13 cellular contexts compared by ENCODE assay signal in the genomic region with DNA sequence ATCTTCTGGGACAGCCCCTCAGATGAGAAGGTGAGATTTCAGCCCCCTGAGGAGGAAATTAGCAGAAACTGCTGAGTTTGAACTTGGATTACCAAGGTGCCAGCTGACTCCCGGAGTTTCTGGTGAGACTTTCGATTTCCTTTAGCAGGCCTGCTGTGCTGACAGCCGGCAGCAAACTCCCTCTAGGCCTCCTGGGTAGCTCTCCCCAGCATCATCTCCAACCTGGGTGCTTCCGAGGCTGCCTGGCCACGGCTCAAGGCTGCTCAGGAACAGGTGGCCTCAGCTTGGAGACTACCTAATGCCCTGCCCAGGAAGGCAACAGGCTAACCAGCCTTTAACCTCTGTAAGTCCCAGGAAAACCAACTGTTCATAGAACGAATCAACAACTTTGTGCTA. TPM values are rescaled to one million over a fixed set of nuclear protein-coding genes. Genes with fewer than 3 reads are reported as not detected.
DNase-seq lines count a peak whose midpoint lies in the region; ATAC-seq and TF ChIP-seq lines count a peak whose summit lies in the region.
"Had no signal": no experiment of that assay in that cellular context is flagged by ENCODE, and none has a peak within 500 bp of the region (broad histone marks: within the 10 kb centered on the region; RNA-seq: fewer than 3 reads in every experiment).

No MANE protein-coding gene starts in this region.

- no peaks in the 10 kb centered on the region for H3K9me3 ChIP-seq in endodermal cell (ENCODE audit: control insufficient read depth, low read length)
- H3K9me3 ChIP-seq in neuronal stem cell (replicated peaks in 1 of 2; ENCODE audit: control insufficient read depth in 2 of 2, insufficient read depth in 1 of 2, low read depth in 1 of 2, low read length in 2 of 2) = peaks cover 0 to 3% of the 10 kb centered on the region in 2 donors

- no peak overlapping the region for H4K8ac ChIP-seq in neuronal stem cell (ENCODE audit: low read depth, low read length)

- peaks cover 40% of the 10 kb centered on the region for H3K4me1 Mint-ChIP-seq in endodermal cell
- no peaks in the 10 kb centered on the region for H3K4me1 Mint-ChIP-seq in activated CD4-positive, alpha-beta T cell treated with anti-CD3 and anti-CD28 coated beads, Interleukin-2, amount 10 ng/mL, durations not matched to agents 7 days and 5 days
- H3K4me1 Mint-ChIP-seq: T-cell had no signal

- H3K27me3 Mint-ChIP-seq in endodermal cell (ENCODE audit: insufficient read depth) = peaks cover 1% of the 10 kb centered on the region
- no peaks in the 10 kb centered on the region for H3K27me3 Mint-ChIP-seq in activated CD4-positive, alpha-beta T cell treated with anti-CD3 and anti-CD28 coated beads, Interleukin-2, amount 10 ng/mL, durations not matched to agents 7 days and 5 days
- H3K27me3 Mint-ChIP-seq: naive B cell, T-cell had no signal

- peak overlapping the region; percentile 37; the same call in 1 of the 2 replicates for H3K9ac ChIP-seq in KMS-11
- peak overlapping the region; percentile 30 for H3K9ac ChIP-seq in endodermal cell (ENCODE audit: extremely low read depth, low read length, poor library complexity, severe bottlenecking)
- H3K9ac ChIP-seq in neuronal stem cell (ENCODE audit: low read depth, low read length, poor library complexity) = no peak overlapping the region

- no peak overlapping the region for H3K14ac ChIP-seq in neuronal stem cell (ENCODE audit: low read length)

- H3K27ac ChIP-seq in KMS-11 (peak overlapping the region; percentile 69), endodermal cell (ENCODE audit: low read depth, low read length) (no peak overlapping the region), neuronal stem cell (replicated peaks; ENCODE audit: low read length) (no peak overlapping the region)
- H3K27ac ChIP-seq: cardiac muscle cell had no signal

- no peak overlapping the region for H2BK12ac ChIP-seq in neuronal stem cell (ENCODE audit: low read length)

- peak overlapping the region; percentile 60 for H3K23ac ChIP-seq in neuronal stem cell (ENCODE audit: low read depth, low read length, poor library complexity)

- DNase-seq in AG20443 (ENCODE audit: low spot score) (peak; percentile 49), endodermal cell (no peak), neuronal stem cell (ENCODE audit: low spot score) (no peak), foreskin melanocyte (no peak), HEK293T (ENCODE audit: extremely low spot score) (no peak)
- DNase-seq in activated CD4-positive, alpha-beta T cell treated with anti-CD3 and anti-CD28 coated beads, Interleukin-2, amount 10 ng/mL, durations not matched to agents 7 days and 5 days = no peak
- DNase-seq: C1 segment of cervical spinal cord, naive B cell, NCI-H1105, T-cell had no signal

- no peak overlapping the region for H2BK5ac ChIP-seq in neuronal stem cell (ENCODE audit: low read length)

- H3K79me2 ChIP-seq in KMS-11 (ENCODE audit: insufficient read depth, low read depth) = no peaks in the 10 kb centered on the region

- peak overlapping the region; percentile 72 for H3K27ac Mint-ChIP-seq in endodermal cell
- no peak overlapping the region for H3K27ac Mint-ChIP-seq in activated CD4-positive, alpha-beta T cell treated with anti-CD3 and anti-CD28 coated beads, Interleukin-2, amount 10 ng/mL, durations not matched to agents 7 days and 5 days
- H3K27ac Mint-ChIP-seq: T-cell had no signal

- no peak overlapping the region for H3K4ac ChIP-seq in neuronal stem cell (ENCODE audit: low read length)

- no peak overlapping the region for H4K91ac ChIP-seq in neuronal stem cell (ENCODE audit: low read depth, low read length, poor library complexity)

- H2AK5ac ChIP-seq in neuronal stem cell (ENCODE audit: low read depth, low read length) = no peak overlapping the region

- H3K4me3 Mint-ChIP-seq in endodermal cell = no peak overlapping the region
- H3K4me3 Mint-ChIP-seq in activated CD4-positive, alpha-beta T cell treated with anti-CD3 and anti-CD28 coated beads, Interleukin-2, amount 10 ng/mL, durations not matched to agents 7 days and 5 days = no peak overlapping the region
- H3K4me3 Mint-ChIP-seq: naive B cell, T-cell had no signal

- no peak overlapping the region for H3K18ac ChIP-seq in neuronal stem cell (ENCODE audit: low read length)

- WGBS in endodermal cell (ENCODE audit: insufficient coverage in 1 of 2, insufficient read length in 1 of 2), 2 experiments = 78 to 81% methylated on average over 4 to 6 of the region's 6 CpGs
- no CpG with 5 or more reads among the region's 6 CpGs for WGBS in neuronal stem cell (ENCODE audit: extremely low coverage in 2 of 2, insufficient read length in 2 of 2, insufficient replicate concordance in 1 of 2), 2 donors

- H3K27me3 ChIP-seq in KMS-11 (ENCODE audit: insufficient read depth, low read depth) (no peaks in the 10 kb centered on the region), endodermal cell (ENCODE audit: control insufficient read depth, insufficient read depth, low read length, poor library complexity, severe bottlenecking) (no peaks in the 10 kb centered on the region), neuronal stem cell (ENCODE audit: control insufficient read depth in 3 of 3, insufficient read depth in 3 of 3, low read depth in 1 of 3, low read length in 3 of 3) (no peaks in the 10 kb centered on the region)
- H3K27me3 ChIP-seq: cardiac muscle cell had no signal

- H3K79me1 ChIP-seq in neuronal stem cell (ENCODE audit: low read depth, low read length) = peaks cover 21% of the 10 kb centered on the region

- no peak for ATAC-seq in GM19035 (IDR thresholded peaks at IDR 0.05; ENCODE audit: unreplicated experiment)
- ATAC-seq: T-cell had no signal

- POLR2A ChIA-PET in activated CD4-positive, alpha-beta T cell treated with anti-CD3 and anti-CD28 coated beads, Interleukin-2, amount 10 ng/mL, durations not matched to agents 7 days and 5 days (lab: Charles Lee) = no interaction called here
- POLR2A ChIA-PET in HEK293T (lab: Yijun Ruan, JAX) = interaction anchor here (1.1 kb wide), 1 partner anchor 16 kb away, joined by 3 read pairs; a partner anchor contains a TSS

- no peak overlapping the region for H2BK15ac ChIP-seq in neuronal stem cell (ENCODE audit: low read length)

- H4K20me1 ChIP-seq in KMS-11 (ENCODE audit: insufficient read depth) = no peaks in the 10 kb centered on the region

- TF ChIP-seq CTCF in KMS-11 (conservative IDR thresholded peaks at IDR 0.05; ENCODE audit: low read depth, low read length) (no peak), endodermal cell (conservative IDR thresholded peaks at IDR 0.05) (no peak)

- H3K4me1 ChIP-seq in KMS-11 (ENCODE audit: low read depth, poor library complexity, severe bottlenecking) (peaks cover 62% of the 10 kb centered on the region), endodermal cell (ENCODE audit: control insufficient read depth, insufficient read depth, low read length) (peaks cover 31% of the 10 kb centered on the region), neuronal stem cell (ENCODE audit: control insufficient read depth in 2 of 2, insufficient read depth in 1 of 2, low read depth in 1 of 2, low read length in 2 of 2) (peaks cover 12 to 16% of the 10 kb centered on the region in 2 donors)

- H3K4me3 ChIP-seq in KMS-11 (IDR thresholded peaks at IDR 0.05; ENCODE audit: insufficient read depth, low read depth, low read length) = no peak overlapping the region
- no peak overlapping the region for H3K4me3 ChIP-seq in endodermal cell (ENCODE audit: low read length)
- H3K4me3 ChIP-seq in neuronal stem cell (ENCODE audit: low read length in 2 of 2) = no peak overlapping the region
- H3K4me3 ChIP-seq: cardiac muscle cell had no signal

- peaks cover 2% of the 10 kb centered on the region for H3K36me3 Mint-ChIP-seq in endodermal cell (ENCODE audit: low read depth)
- no peaks in the 10 kb centered on the region for H3K36me3 Mint-ChIP-seq in activated CD4-positive, alpha-beta T cell treated with anti-CD3 and anti-CD28 coated beads, Interleukin-2, amount 10 ng/mL, durations not matched to agents 7 days and 5 days (ENCODE audit: low read depth)
- H3K36me3 Mint-ChIP-seq: naive B cell, T-cell had no signal

- no peak overlapping the region for H2BK120ac ChIP-seq in neuronal stem cell (ENCODE audit: low read depth, low read length)

- H3K36me3 ChIP-seq in KMS-11 (ENCODE audit: insufficient read depth) = no peaks in the 10 kb centered on the region
- no peaks in the 10 kb centered on the region for H3K36me3 ChIP-seq in endodermal cell (ENCODE audit: control insufficient read depth, insufficient read depth, low read length)
- peaks cover 26 to 32% of the 10 kb centered on the region in 2 donors for H3K36me3 ChIP-seq in neuronal stem cell (replicated peaks in 1 of 2; ENCODE audit: control insufficient read depth in 2 of 2, insufficient read depth in 2 of 2, low read length in 2 of 2)
- H3K36me3 ChIP-seq: cardiac muscle cell had no signal

- H3K9me3 Mint-ChIP-seq in endodermal cell = no peaks in the 10 kb centered on the region
- H3K9me3 Mint-ChIP-seq in activated CD4-positive, alpha-beta T cell treated with anti-CD3 and anti-CD28 coated beads, Interleukin-2, amount 10 ng/mL, durations not matched to agents 7 days and 5 days = no peaks in the 10 kb centered on the region
- H3K9me3 Mint-ChIP-seq: naive B cell, T-cell had no signal

- H2AFZ ChIP-seq in KMS-11 (ENCODE audit: low read depth) = peak overlapping the region; percentile 71
- H2AFZ ChIP-seq in neuronal stem cell (ENCODE audit: low read length) = no peak overlapping the region

- H3K4me2 ChIP-seq in KMS-11 = peak overlapping the region; percentile 99
- H3K4me2 ChIP-seq in neuronal stem cell (ENCODE audit: insufficient read depth, low read length, poor library complexity, severe bottlenecking) = no peak overlapping the region

- CTCF ChIA-PET in activated CD4-positive, alpha-beta T cell treated with anti-CD3 and anti-CD28 coated beads, Interleukin-2, amount 10 ng/mL, durations not matched to agents 7 days and 5 days (lab: Charles Lee) = interaction anchor here (1.1 kb wide), 1 partner anchor 10 kb away, joined by 3 read pairs; no protein-coding TSS in a partner anchor
- CTCF ChIA-PET in HEK293T (lab: Yijun Ruan, JAX) = no interaction called here

TF ChIP-seq in HEK293T, 16 proteins besides CTCF, POLR2A, EP300 and RAD21 (continues in another document):
- no peak for TF ChIP-seq HDGF (IDR thresholded peaks at IDR 0.05; ENCODE audit: borderline replicate concordance)
- TF ChIP-seq BHLHE40 (IDR thresholded peaks at IDR 0.05; ENCODE audit: borderline replicate concordance) = no peak
- no peak for TF ChIP-seq L3MBTL2 (conservative IDR thresholded peaks at IDR 0.05)
- TF ChIP-seq NFRKB (IDR thresholded peaks at IDR 0.05) = no peak
- no peak for TF ChIP-seq LEF1 (IDR thresholded peaks at IDR 0.05; ENCODE audit: borderline replicate concordance)
- TF ChIP-seq FOXM1 (IDR thresholded peaks at IDR 0.05; ENCODE audit: borderline replicate concordance) = no peak
- TF ChIP-seq SUZ12 (IDR thresholded peaks at IDR 0.05) = no peak
- TF ChIP-seq CTBP1 (IDR thresholded peaks at IDR 0.05; ENCODE audit: borderline replicate concordance) = no peak
- no peak for TF ChIP-seq ELF4 (IDR thresholded peaks at IDR 0.05)

RNA-seq across cellular contexts. Expression of a gene that starts 16.4 kb away (rescaled TPM):
- 10 to 100 TPM; 12.7 to 19.2 TPM for total RNA-seq in endodermal cell
- polyA plus RNA-seq in endodermal cell (2013, experiment 1 of 2) = 36.9 TPM
- 39.5 TPM for polyA plus RNA-seq in endodermal cell (2013, experiment 2 of 2)
- polyA plus RNA-seq in neuronal stem cell (2013, experiment 1 of 2) = 45.3 TPM
- 48.1 TPM for polyA plus RNA-seq in neuronal stem cell (2013, experiment 2 of 2)
- under 1 TPM in 1 of 2 experiments, not detected in 1; 0.19 TPM for total RNA-seq in activated CD4-positive, alpha-beta T cell treated with anti-CD3 and anti-CD28 coated beads, Interleukin-2, amount 10 ng/mL, durations not matched to agents 7 days and 5 days

Comparison
In these comparisons a context has a peak if more than half of its experiments do, and no peak if none do; other contexts are left out.
1. RNA of a gene that starts 16.4 kb away (total RNA-seq): 12.7 to 19.2 TPM in endodermal cell; 0.19 TPM in activated CD4-positive, alpha-beta T cell treated with anti-CD3 and anti-CD28 coated beads, Interleukin-2, amount 10 ng/mL, durations not matched to agents 7 days and 5 days; every median in the first group is over 10 times any median in the second.